In the genomic region with DNA sequence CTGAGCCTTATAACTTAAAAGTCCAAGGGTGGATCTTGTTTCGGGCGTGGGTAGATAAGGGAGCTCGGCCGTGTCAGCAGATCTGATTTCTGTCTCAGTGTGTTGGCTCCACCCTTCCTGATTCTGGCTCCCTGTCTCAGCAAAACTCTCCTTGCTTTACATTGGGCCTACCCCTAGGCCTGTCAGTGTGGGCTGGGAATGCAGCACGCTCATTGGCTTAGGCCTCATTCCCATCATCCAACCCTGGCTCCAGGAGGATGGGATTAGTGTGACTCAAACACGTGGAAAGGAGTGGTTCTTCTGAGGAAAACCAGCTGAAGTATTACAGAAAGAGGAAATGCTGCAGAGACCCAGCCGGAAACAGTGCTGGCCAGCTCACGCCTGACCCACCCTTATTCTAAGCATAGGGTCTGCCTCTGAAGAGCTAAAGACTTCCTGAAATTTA, we compare ENCODE assay signal across 8 cellular contexts. TPM values are rescaled to one million over a fixed set of nuclear protein-coding genes. Genes with fewer than 3 reads are reported as not detected.
A peak's percentile ranks its signal among the peaks of the same experiment; 100 is the strongest.
DNase-seq lines count a peak whose midpoint lies in the region; ATAC-seq and TF ChIP-seq lines count a peak whose summit lies in the region.

No MANE protein-coding gene starts in this region.

- no peak overlapping the region for H3K4me3 Mint-ChIP-seq in glutamatergic neuron (ENCODE audit: unreplicated experiment)

- H3F3A ChIP-seq in MM.1S (ENCODE audit: insufficient read depth, low read length) = no peaks in the 10 kb centered on the region

- H3K9me2 ChIP-seq in MM.1S (replicated peaks; ENCODE audit: insufficient read depth, low read length) = no peaks in the 10 kb centered on the region

- no peaks in the 10 kb centered on the region for H4K20me1 ChIP-seq in MM.1S (ENCODE audit: insufficient read depth, low read length)

- H3K4me3 ChIP-seq in MM.1S (ENCODE audit: low read length) (no peak overlapping the region), sigmoid colon (peak overlapping the region in 3 of 4 donors; percentile 9 to 53 (median 40))

- H3K27me3 ChIP-seq in MM.1S (replicated peaks; ENCODE audit: insufficient read depth, low read length) = no peaks in the 10 kb centered on the region
- no peaks in the 10 kb centered on the region for H3K27me3 ChIP-seq in sigmoid colon

- H2AFZ ChIP-seq in MM.1S (ENCODE audit: low read length) = peak overlapping the region; percentile 62

- TF ChIP-seq EP300 in sigmoid colon (IDR thresholded peaks at IDR 0.05) = peak in 1 of 4 donors; percentile 59

- no peaks in the 10 kb centered on the region for H3K36me3 ChIP-seq in ES-I3 (ENCODE audit: insufficient read depth, low read length)
- no peaks in the 10 kb centered on the region for H3K36me3 ChIP-seq in MM.1S (replicated peaks; ENCODE audit: insufficient read depth, low read length)
- H3K36me3 ChIP-seq in sigmoid colon = no peaks in the 10 kb centered on the region

- H3K27me3 Mint-ChIP-seq in glutamatergic neuron (ENCODE audit: unreplicated experiment) = no peaks in the 10 kb centered on the region

- H3K36me3 Mint-ChIP-seq in glutamatergic neuron (ENCODE audit: unreplicated experiment) = no peaks in the 10 kb centered on the region

- H3K27ac ChIP-seq in MM.1S (ENCODE audit: low read length) (no peak overlapping the region), sigmoid colon (peak overlapping the region; percentile 54 to 90 (median 76))

- H3K9ac ChIP-seq in ES-I3 (ENCODE audit: low read depth, low read length) (peak overlapping the region; percentile 52; the same call in 1 of the 2 replicates), MM.1S (ENCODE audit: low read length) (no peak overlapping the region)

- H3K27ac Mint-ChIP-seq in glutamatergic neuron (ENCODE audit: unreplicated experiment) = no peak overlapping the region

- peak; percentile 65 for ATAC-seq in GM21786 (IDR thresholded peaks at IDR 0.05; ENCODE audit: unreplicated experiment)

- no peak for TF ChIP-seq CTCF in MM.1S (IDR thresholded peaks at IDR 0.05; ENCODE audit: low read length)
- no peak for TF ChIP-seq CTCF in sigmoid colon (IDR thresholded peaks at IDR 0.05)
- TF ChIP-seq CTCF in glutamatergic neuron (IDR thresholded peaks at IDR 0.05; ENCODE audit: partially characterized antibody, unreplicated experiment) = no peak

- peaks cover 3% of the 10 kb centered on the region; the same call in 1 of the 2 replicates for H3K4me1 ChIP-seq in ES-I3 (ENCODE audit: insufficient read depth, low read length)
- H3K4me1 ChIP-seq in MM.1S (ENCODE audit: low read length) = peaks cover 20% of the 10 kb centered on the region
- H3K4me1 ChIP-seq in sigmoid colon = peaks cover 0 to 15% (median 6%) of the 10 kb centered on the region in 4 donors

- WGBS in sigmoid colon, 2 donors = 2 to 14% methylated on average over 8 of the region's 8 CpGs

- no peaks in the 10 kb centered on the region for H3K79me2 ChIP-seq in MM.1S (ENCODE audit: low read length)

- no peaks in the 10 kb centered on the region for H3K9me3 Mint-ChIP-seq in glutamatergic neuron (ENCODE audit: unreplicated experiment)

- TF ChIP-seq POLR2A in sigmoid colon (IDR thresholded peaks at IDR 0.05) = peak; percentile 24 to 28

- no peaks in the 10 kb centered on the region for H3K9me3 ChIP-seq in ES-I3 (ENCODE audit: control insufficient read depth, insufficient read depth, low read length)
- H3K9me3 ChIP-seq in MM.1S (replicated peaks; ENCODE audit: insufficient read depth, low read length) = no peaks in the 10 kb centered on the region
- H3K9me3 ChIP-seq in sigmoid colon = no peaks in the 10 kb centered on the region

- intact Hi-C loops in sigmoid colon (cut with DNase I) = no loop called here

- DNase-seq in MM.1S = peak; percentile 12
- peak; percentile 97 for DNase-seq in amniotic epithelial cell (ENCODE audit: low read depth)
- DNase-seq in hepatic stellate cell (ENCODE audit: low spot score) = peak; percentile 72
- DNase-seq in sigmoid colon = peak; percentile 97
- DNase-seq in glutamatergic neuron = no peak
- no peak for DNase-seq in NCI-H128 (lab: John Stamatoyannopoulos, UW; ENCODE audit: unreplicated experiment)

- H3K4me1 Mint-ChIP-seq in glutamatergic neuron (ENCODE audit: low read depth, unreplicated experiment) = no peaks in the 10 kb centered on the region

- peak overlapping the region; percentile 43; the same call in 1 of the 2 replicates for H3K4me2 ChIP-seq in MM.1S (ENCODE audit: low read depth, low read length)

RNA-seq across cellular contexts. Expression of gene ZFAND5, which starts 59.9 kb away (rescaled TPM):
- total RNA-seq in sigmoid colon (100 to 1,000 TPM; 126 to 307 (median 177) TPM), glutamatergic neuron (ENCODE audit: unreplicated experiment) (218 TPM)
- 10 to 100 TPM; 49.5 to 78.3 (median 78.1) TPM for polyA plus RNA-seq in sigmoid colon

Comparison
In these comparisons a context has a peak if more than half of its experiments do, and no peak if none do; other contexts are left out.
1. DNase-seq: peak in MM.1S (single experiment), amniotic epithelial cell (single experiment), hepatic stellate cell (single experiment) and sigmoid colon (single experiment); none in glutamatergic neuron (single experiment) and NCI-H128 (single experiment).